In the genomic region with DNA sequence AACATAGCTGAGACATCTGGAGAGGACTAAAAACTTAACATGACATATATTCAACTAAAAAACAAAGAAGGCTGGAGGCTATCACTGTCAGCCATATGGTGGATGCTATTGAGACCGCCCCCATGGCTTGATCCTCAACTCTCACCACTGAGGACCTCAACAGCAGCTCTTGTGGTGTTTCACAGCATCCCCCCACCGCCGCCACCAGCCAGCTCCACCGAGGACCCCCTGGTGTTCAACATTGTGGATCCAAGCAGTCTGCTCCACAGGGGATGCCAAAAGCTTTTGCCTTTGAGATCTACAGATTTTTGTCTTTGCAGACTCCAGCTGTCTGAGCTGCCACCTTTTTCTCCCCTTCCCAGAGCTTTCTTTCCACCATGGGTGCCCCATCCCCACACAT, we compare ENCODE assay signal across 1 cellular context.
TF ChIP-seq lines count a peak whose summit lies in the region.

No MANE protein-coding gene starts in this region.

TF ChIP-seq in GM23338, 12 proteins besides CTCF, POLR2A, EP300 and RAD21 (continued from another document):
- TF ChIP-seq, protein P1, sequence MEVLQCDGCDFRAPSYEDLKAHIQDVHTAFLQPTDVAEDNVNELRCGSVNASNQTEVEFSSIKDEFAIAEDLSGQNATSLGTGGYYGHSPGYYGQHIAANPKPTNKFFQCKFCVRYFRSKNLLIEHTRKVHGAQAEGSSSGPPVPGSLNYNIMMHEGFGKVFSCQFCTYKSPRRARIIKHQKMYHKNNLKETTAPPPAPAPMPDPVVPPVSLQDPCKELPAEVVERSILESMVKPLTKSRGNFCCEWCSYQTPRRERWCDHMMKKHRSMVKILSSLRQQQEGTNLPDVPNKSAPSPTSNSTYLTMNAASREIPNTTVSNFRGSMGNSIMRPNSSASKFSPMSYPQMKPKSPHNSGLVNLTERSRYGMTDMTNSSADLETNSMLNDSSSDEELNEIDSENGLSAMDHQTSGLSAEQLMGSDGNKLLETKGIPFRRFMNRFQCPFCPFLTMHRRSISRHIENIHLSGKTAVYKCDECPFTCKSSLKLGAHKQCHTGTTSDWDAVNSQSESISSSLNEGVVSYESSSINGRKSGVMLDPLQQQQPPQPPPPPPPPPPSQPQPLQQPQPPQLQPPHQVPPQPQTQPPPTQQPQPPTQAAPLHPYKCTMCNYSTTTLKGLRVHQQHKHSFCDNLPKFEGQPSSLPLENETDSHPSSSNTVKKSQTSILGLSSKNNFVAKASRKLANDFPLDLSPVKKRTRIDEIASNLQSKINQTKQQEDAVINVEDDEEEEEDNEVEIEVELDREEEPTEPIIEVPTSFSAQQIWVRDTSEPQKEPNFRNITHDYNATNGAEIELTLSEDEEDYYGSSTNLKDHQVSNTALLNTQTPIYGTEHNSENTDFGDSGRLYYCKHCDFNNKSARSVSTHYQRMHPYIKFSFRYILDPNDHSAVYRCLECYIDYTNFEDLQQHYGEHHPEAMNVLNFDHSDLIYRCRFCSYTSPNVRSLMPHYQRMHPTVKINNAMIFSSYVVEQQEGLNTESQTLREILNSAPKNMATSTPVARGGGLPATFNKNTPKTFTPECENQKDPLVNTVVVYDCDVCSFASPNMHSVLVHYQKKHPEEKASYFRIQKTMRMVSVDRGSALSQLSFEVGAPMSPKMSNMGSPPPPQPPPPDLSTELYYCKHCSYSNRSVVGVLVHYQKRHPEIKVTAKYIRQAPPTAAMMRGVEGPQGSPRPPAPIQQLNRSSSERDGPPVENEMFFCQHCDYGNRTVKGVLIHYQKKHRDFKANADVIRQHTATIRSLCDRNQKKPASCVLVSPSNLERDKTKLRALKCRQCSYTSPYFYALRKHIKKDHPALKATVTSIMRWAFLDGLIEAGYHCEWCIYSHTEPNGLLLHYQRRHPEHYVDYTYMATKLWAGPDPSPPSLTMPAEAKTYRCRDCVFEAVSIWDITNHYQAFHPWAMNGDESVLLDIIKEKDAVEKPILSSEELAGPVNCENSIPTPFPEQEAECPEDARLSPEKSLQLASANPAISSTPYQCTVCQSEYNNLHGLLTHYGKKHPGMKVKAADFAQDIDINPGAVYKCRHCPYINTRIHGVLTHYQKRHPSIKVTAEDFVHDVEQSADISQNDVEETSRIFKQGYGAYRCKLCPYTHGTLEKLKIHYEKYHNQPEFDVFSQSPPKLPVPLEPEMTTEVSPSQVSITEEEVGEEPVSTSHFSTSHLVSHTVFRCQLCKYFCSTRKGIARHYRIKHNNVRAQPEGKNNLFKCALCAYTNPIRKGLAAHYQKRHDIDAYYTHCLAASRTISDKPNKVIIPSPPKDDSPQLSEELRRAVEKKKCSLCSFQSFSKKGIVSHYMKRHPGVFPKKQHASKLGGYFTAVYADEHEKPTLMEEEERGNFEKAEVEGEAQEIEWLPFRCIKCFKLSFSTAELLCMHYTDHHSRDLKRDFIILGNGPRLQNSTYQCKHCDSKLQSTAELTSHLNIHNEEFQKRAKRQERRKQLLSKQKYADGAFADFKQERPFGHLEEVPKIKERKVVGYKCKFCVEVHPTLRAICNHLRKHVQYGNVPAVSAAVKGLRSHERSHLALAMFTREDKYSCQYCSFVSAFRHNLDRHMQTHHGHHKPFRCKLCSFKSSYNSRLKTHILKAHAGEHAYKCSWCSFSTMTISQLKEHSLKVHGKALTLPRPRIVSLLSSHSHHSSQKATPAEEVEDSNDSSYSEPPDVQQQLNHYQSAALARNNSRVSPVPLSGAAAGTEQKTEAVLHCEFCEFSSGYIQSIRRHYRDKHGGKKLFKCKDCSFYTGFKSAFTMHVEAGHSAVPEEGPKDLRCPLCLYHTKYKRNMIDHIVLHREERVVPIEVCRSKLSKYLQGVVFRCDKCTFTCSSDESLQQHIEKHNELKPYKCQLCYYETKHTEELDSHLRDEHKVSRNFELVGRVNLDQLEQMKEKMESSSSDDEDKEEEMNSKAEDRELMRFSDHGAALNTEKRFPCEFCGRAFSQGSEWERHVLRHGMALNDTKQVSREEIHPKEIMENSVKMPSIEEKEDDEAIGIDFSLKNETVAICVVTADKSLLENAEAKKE (CRISPR knock-in tag; IDR thresholded peaks at IDR 0.05) = no peak
- TF ChIP-seq NANOG (IDR thresholded peaks at IDR 0.05; ENCODE audit: borderline replicate concordance) (no peak), JUNB (IDR thresholded peaks at IDR 0.05; ENCODE audit: unreplicated experiment) (no peak), CREB1 (CRISPR knock-in tag; IDR thresholded peaks at IDR 0.05; ENCODE audit: low read depth) (no peak)
- TF ChIP-seq, protein P2, sequence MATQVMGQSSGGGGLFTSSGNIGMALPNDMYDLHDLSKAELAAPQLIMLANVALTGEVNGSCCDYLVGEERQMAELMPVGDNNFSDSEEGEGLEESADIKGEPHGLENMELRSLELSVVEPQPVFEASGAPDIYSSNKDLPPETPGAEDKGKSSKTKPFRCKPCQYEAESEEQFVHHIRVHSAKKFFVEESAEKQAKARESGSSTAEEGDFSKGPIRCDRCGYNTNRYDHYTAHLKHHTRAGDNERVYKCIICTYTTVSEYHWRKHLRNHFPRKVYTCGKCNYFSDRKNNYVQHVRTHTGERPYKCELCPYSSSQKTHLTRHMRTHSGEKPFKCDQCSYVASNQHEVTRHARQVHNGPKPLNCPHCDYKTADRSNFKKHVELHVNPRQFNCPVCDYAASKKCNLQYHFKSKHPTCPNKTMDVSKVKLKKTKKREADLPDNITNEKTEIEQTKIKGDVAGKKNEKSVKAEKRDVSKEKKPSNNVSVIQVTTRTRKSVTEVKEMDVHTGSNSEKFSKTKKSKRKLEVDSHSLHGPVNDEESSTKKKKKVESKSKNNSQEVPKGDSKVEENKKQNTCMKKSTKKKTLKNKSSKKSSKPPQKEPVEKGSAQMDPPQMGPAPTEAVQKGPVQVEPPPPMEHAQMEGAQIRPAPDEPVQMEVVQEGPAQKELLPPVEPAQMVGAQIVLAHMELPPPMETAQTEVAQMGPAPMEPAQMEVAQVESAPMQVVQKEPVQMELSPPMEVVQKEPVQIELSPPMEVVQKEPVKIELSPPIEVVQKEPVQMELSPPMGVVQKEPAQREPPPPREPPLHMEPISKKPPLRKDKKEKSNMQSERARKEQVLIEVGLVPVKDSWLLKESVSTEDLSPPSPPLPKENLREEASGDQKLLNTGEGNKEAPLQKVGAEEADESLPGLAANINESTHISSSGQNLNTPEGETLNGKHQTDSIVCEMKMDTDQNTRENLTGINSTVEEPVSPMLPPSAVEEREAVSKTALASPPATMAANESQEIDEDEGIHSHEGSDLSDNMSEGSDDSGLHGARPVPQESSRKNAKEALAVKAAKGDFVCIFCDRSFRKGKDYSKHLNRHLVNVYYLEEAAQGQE (IDR thresholded peaks at IDR 0.05; ENCODE audit: unreplicated experiment) = no peak
TF ChIP-seq in GM23338: peak in this region for 0.
